In genomic region chr2:219452361-219453317, GRCh38 we compare ENCODE assay signal across 9 cellular contexts. TPM values are rescaled to one million over a fixed set of nuclear protein-coding genes. Genes with fewer than 3 reads are reported as not detected.
DNase-seq lines count a peak whose midpoint lies in the region; ATAC-seq and TF ChIP-seq lines count a peak whose summit lies in the region.
"Had no signal": no experiment of that assay in that cellular context is flagged by ENCODE, and none has a peak within 500 bp of the region (broad histone marks: within the 10 kb centered on the region; RNA-seq: fewer than 3 reads in every experiment).

No MANE protein-coding gene starts in this region.

- H3K9me3 Mint-ChIP-seq in CD14-positive monocyte: peaks cover 0 to 2% (median 0%) of the 10 kb centered on the region in 7 donors

- TF ChIP-seq CTCF in body of pancreas (IDR thresholded peaks at IDR 0.05) (no peak), thoracic aorta (IDR thresholded peaks at IDR 0.05) (no peak), CD14-positive monocyte (IDR thresholded peaks at IDR 0.05) (no peak)

- H3K4me3 Mint-ChIP-seq in CD14-positive monocyte: no peak overlapping the region

- H3K9me3 ChIP-seq in body of pancreas: no peaks in the 10 kb centered on the region
- no peaks in the 10 kb centered on the region for H3K9me3 ChIP-seq in thoracic aorta

- no peaks in the 10 kb centered on the region for H3K36me3 Mint-ChIP-seq in CD14-positive monocyte

- peak; percentile 98 for DNase-seq in HPDE6-E6E7 (ENCODE audit: extremely low spot score)
- DNase-seq in body of pancreas: peak in 1 of 4 donors; percentile 28
- DNase-seq in islet precursor cell: peak; percentile 96
- peak; percentile 91 for DNase-seq in thoracic aorta (ENCODE audit: low spot score)
- no peak for DNase-seq in NCI-H526 (lab: John Stamatoyannopoulos, UW)
- no peak for DNase-seq in stimulated activated CD4-positive, alpha-beta T cell treated with anti-CD3 and anti-CD28 coated beads, Interleukin-2, amount 100 ng/mL, for 24 hours
- no peak for DNase-seq in CD14-positive monocyte (ENCODE audit: low spot score)

- WGBS in body of pancreas, 2 donors: 69 to 74% methylated on average over 22 to 23 of the region's 23 CpGs

- no peak for TF ChIP-seq POLR2A in body of pancreas (IDR thresholded peaks at IDR 0.05)

- peaks cover 0 to 11% of the 10 kb centered on the region in 2 donors for H3K27me3 ChIP-seq in body of pancreas
- no peaks in the 10 kb centered on the region for H3K27me3 ChIP-seq in thoracic aorta (replicated peaks; ENCODE audit: insufficient read depth)

- H3K27me3 Mint-ChIP-seq in CD14-positive monocyte (ENCODE audit: low read depth in 3 of 3): peaks cover 26 to 44% (median 32%) of the 10 kb centered on the region in 3 donors

- intact Hi-C loops in body of pancreas (cut with DNase I) (no loop called here), CD14-positive monocyte (cut with micrococcal nuclease) (no loop called here)

- H3K36me3 ChIP-seq in body of pancreas (replicated peaks in 1 of 2; ENCODE audit: insufficient read depth in 1 of 2, low read depth in 2 of 2): no peaks in the 10 kb centered on the region
- peaks cover 47% of the 10 kb centered on the region for H3K36me3 ChIP-seq in thoracic aorta

- peaks cover 8% of the 10 kb centered on the region for H3K4me1 Mint-ChIP-seq in CD14-positive monocyte

- H3K27ac ChIP-seq in body of pancreas (no peak overlapping the region), thoracic aorta (peak overlapping the region; percentile 99)

- H3K27ac Mint-ChIP-seq in CD14-positive monocyte: no peak overlapping the region

- peak; percentile 49 for ATAC-seq in body of pancreas
- ATAC-seq in thoracic aorta (ENCODE audit: insufficient number of reproducible peaks, low FRiP score, low read depth): peak; percentile 83
- no peak for ATAC-seq in HG02885 (IDR thresholded peaks at IDR 0.05; ENCODE audit: poor library complexity, unreplicated experiment)

- H3K4me1 ChIP-seq in body of pancreas (peaks cover 18% of the 10 kb centered on the region), thoracic aorta (ENCODE audit: control insufficient read depth in 1 of 2, low read depth in 2 of 2) (peaks cover 53 to 95% of the 10 kb centered on the region in 2 donors)

- H3K4me3 ChIP-seq in body of pancreas (no peak overlapping the region), thoracic aorta (peak overlapping the region; percentile 79)

RNA-seq across cellular contexts. Expression of gene SPEG, which starts 18.0 kb away (rescaled TPM):
- total RNA-seq in body of pancreas: 1 to 10 TPM; 2.9 to 3.6 TPM
- 100 to 1,000 TPM; 426 to 455 TPM for total RNA-seq in thoracic aorta
- not detected for polyA plus RNA-seq in CD14-positive monocyte

RNA-seq across cellular contexts. Expression of gene DES, which starts 34.5 kb away (rescaled TPM):
- total RNA-seq in body of pancreas (10 to 100 TPM; 12.7 to 23.1 TPM), thoracic aorta (100 to 1,000 TPM; 146 to 302 TPM)
- 1 to 10 TPM; 2.4 TPM for polyA plus RNA-seq in CD14-positive monocyte
- total RNA-seq: T-helper 2 cell treated with Interferon-gamma antibody and Interleukin-4, amounts not matched to agents 100 ng/mL and 5 ng/mL, for 36 hours had no signal

RNA-seq across cellular contexts. Expression of gene GMPPA, which starts 46.1 kb away (rescaled TPM):
- total RNA-seq in body of pancreas: 10 to 100 TPM; 40.5 to 57.4 TPM
- 10 to 100 TPM; 30.5 to 56.5 TPM for total RNA-seq in thoracic aorta
- polyA plus RNA-seq in CD14-positive monocyte: 10 to 100 TPM; 35.5 to 35.9 TPM

Comparison
In these comparisons a context has a peak if more than half of its experiments do, and no peak if none do; other contexts are left out.
1. DNase-seq: peak in HPDE6-E6E7 (single experiment), islet precursor cell (single experiment) and thoracic aorta (single experiment); none in NCI-H526 (0 of 2), stimulated activated CD4-positive, alpha-beta T cell treated with anti-CD3 and anti-CD28 coated beads, Interleukin-2, amount 100 ng/mL, for 24 hours (0 of 2) and CD14-positive monocyte (single experiment).
2. H3K27ac ChIP-seq: peak in thoracic aorta (2 of 2); none in body of pancreas (0 of 4).
3. RNA of gene SPEG, which starts 18.0 kb away (total RNA-seq): 426 to 455 TPM in thoracic aorta; 2.9 to 3.6 TPM in body of pancreas; every median in the first group is over 10 times any median in the second.
4. RNA of gene DES, which starts 34.5 kb away (total RNA-seq): 146 to 302 TPM in thoracic aorta; 12.7 to 23.1 TPM in body of pancreas; every median in the first group is over 4 times any median in the second.